1 cellular context compared by ENCODE assay signal in the genomic region with DNA sequence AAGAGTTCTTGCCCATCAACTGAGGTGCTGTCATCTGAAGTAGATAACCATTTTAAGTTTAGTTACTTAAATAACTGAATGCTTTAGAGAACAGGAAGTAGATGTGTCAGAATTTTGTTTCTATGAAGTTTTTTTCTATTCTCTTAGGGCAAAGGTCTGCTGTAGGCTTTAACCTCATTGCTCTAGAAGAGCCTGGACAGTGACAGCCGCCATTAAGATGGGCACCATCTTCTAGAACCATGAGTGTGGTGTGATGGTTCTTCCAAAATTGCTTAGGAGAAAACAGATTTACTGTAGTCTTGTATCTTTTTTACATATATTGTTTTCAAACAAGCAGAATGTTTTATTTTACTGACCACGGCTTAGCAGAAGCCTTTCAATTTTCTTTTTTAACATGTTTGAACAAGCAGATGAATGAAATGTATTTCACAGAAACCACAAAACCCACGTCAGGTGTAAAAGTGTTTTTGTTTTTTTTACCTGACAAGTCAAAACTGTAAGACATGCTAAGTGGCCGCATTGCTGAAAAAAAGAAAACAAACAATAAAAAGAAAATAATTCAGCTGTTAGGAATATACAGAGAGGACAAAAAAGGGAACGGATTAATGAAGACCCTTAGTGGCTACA.
TF ChIP-seq lines count a peak whose summit lies in the region.

No MANE protein-coding gene starts in this region.

TF ChIP-seq in HEK293, 187 proteins besides CTCF, POLR2A, EP300 and RAD21 (continued from another document):
- TF ChIP-seq, protein P1, sequence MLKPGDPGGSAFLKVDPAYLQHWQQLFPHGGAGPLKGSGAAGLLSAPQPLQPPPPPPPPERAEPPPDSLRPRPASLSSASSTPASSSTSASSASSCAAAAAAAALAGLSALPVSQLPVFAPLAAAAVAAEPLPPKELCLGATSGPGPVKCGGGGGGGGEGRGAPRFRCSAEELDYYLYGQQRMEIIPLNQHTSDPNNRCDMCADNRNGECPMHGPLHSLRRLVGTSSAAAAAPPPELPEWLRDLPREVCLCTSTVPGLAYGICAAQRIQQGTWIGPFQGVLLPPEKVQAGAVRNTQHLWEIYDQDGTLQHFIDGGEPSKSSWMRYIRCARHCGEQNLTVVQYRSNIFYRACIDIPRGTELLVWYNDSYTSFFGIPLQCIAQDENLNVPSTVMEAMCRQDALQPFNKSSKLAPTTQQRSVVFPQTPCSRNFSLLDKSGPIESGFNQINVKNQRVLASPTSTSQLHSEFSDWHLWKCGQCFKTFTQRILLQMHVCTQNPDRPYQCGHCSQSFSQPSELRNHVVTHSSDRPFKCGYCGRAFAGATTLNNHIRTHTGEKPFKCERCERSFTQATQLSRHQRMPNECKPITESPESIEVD (tag by site-specific recombination; IDR thresholded peaks at IDR 0.05) = 0 out of 2 replicates have a peak, but pooled peaks have one; percentile 16
- TF ChIP-seq ZNF707 (tag by site-specific recombination; IDR thresholded peaks at IDR 0.05) (no peak), ZNF621 (tag by site-specific recombination; IDR thresholded peaks at IDR 0.05) (no peak)
